22 cellular contexts compared by ENCODE assay signal in the genomic region with DNA sequence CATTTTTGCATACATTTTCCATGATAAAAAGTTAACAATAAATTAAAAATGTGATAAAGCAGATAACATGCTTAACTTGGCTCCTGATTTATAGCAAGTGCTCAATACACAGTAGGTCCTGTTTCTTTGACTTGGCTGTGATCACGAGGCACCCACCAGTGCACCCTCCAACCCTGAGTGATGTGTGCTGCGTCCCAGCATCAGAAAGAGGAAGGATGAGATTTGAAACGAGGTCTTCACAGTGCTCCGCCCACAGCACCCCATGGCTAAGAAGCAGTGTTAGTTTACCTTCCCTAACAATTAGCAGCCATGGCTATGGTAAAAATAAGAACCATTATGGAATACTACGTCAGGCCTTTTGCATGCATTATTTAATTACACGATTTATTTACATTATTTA.
DNase-seq lines count a peak whose midpoint lies in the region; ATAC-seq and TF ChIP-seq lines count a peak whose summit lies in the region.
"Had no signal": no experiment of that assay in that cellular context is flagged by ENCODE, and none has a peak within 500 bp of the region (broad histone marks: within the 10 kb centered on the region; RNA-seq: fewer than 3 reads in every experiment).

No MANE protein-coding gene starts in this region.

- TF ChIP-seq CTCF in heart right ventricle (IDR thresholded peaks at IDR 0.05), result no peak
- TF ChIP-seq CTCF in coronary artery (IDR thresholded peaks at IDR 0.05), result no peak
- TF ChIP-seq CTCF in omental fat pad (IDR thresholded peaks at IDR 0.05), result no peak
- TF ChIP-seq CTCF in vagina (IDR thresholded peaks at IDR 0.05), result no peak

- no peak for ATAC-seq in heart right ventricle
- ATAC-seq in Right ventricle myocardium superior (ENCODE audit: poor library complexity), result no peak
- no peak for ATAC-seq in omental fat pad (ENCODE audit: low FRiP score)
- no peak for ATAC-seq in HG03457 (IDR thresholded peaks at IDR 0.05; ENCODE audit: unreplicated experiment)
- ATAC-seq: activated naive CD4-positive, alpha-beta T cell treated with anti-CD3 and anti-CD28 coated beads, Interleukin-2, amount 50 U/mL, for 72 hours; right lobe of liver; stimulated activated memory B cell treated with anti-CD40 and anti-IgM and Interleukin-4, amounts not matched to agents 10 μg/mL and 1 μg/mL and 100 μg/mL, for 72 hours had no signal

- WGBS in heart right ventricle, 2 donors, result 80 to 83% methylated on average over 6 of the region's 6 CpGs

- peak overlapping the region in 8 of 10 donors; percentile 60 to 91 (median 80) for H3K27ac ChIP-seq in heart right ventricle
- H3K27ac ChIP-seq in coronary artery, result peak overlapping the region; percentile 44 to 75
- peak overlapping the region; percentile 72 for H3K27ac ChIP-seq in vagina
- H3K27ac ChIP-seq: right lobe of liver, testis had no signal

- H3K4me3 ChIP-seq in heart right ventricle (no peak overlapping the region), coronary artery (no peak overlapping the region), vagina (no peak overlapping the region)
- H3K4me3 ChIP-seq: ovary, right lobe of liver, testis had no signal

- H3K9me3 ChIP-seq in heart right ventricle, result no peaks in the 10 kb centered on the region
- H3K9me3 ChIP-seq in vagina, result no peaks in the 10 kb centered on the region
- H3K9me3 ChIP-seq: ovary, right lobe of liver, testis had no signal

- H3K27me3 ChIP-seq in heart right ventricle, result no peaks in the 10 kb centered on the region
- H3K27me3 ChIP-seq in vagina, result no peaks in the 10 kb centered on the region
- H3K27me3 ChIP-seq: ovary, right lobe of liver, testis had no signal

- H3K4me1 ChIP-seq in heart right ventricle (peaks cover 13 to 67% (median 36%) of the 10 kb centered on the region in 9 donors), vagina (peaks cover 42% of the 10 kb centered on the region)

- DNase-seq in heart right ventricle (no peak), Right ventricle myocardium superior (no peak), coronary artery (ENCODE audit: low spot score) (no peak), omental fat pad (ENCODE audit: low spot score) (peak; percentile 9), vagina (ENCODE audit: extremely low spot score in 2 of 2) (no peak), A172 (ENCODE audit: low spot score) (no peak)
- DNase-seq in stimulated activated naive CD4-positive, alpha-beta T cell (lab: John Stamatoyannopoulos, UW), result no peak
- DNase-seq: activated CD4-positive, alpha-beta T cell treated with anti-CD3 and anti-CD28 coated beads for 4 hours; activated T-cell treated with anti-CD3 and anti-CD28 coated beads for 4 hours; central memory CD4-positive, alpha-beta T cell; H9; KBM-7; NCI-H1417 treated with DMSO at 0.1 percent for 48 hours; NCI-H2081; NCI-H82; stimulated activated CD4-positive, alpha-beta T cell treated with anti-CD3 and anti-CD28 coated beads, Interleukin-4, amount 100 ng/mL, for 4 hours had no signal

- H3K36me3 ChIP-seq in heart right ventricle, result no peaks in the 10 kb centered on the region
- H3K36me3 ChIP-seq in vagina, result no peaks in the 10 kb centered on the region
- H3K36me3 ChIP-seq: ovary, right lobe of liver had no signal

- intact Hi-C loops in heart right ventricle (cut with DNase I), result loop anchor here in 1 of 10 donors (10.0 kb wide), 1 partner anchor 418 kb away; no protein-coding TSS in a partner anchor
- intact Hi-C loops in Right ventricle myocardium superior (cut with DNase I), result no loop called here
- intact Hi-C loops in vagina (cut with DNase I), result no loop called here

- no peak for TF ChIP-seq POLR2A in vagina (IDR thresholded peaks at IDR 0.05)
